1 cellular context compared by ENCODE assay signal in the genomic region with DNA sequence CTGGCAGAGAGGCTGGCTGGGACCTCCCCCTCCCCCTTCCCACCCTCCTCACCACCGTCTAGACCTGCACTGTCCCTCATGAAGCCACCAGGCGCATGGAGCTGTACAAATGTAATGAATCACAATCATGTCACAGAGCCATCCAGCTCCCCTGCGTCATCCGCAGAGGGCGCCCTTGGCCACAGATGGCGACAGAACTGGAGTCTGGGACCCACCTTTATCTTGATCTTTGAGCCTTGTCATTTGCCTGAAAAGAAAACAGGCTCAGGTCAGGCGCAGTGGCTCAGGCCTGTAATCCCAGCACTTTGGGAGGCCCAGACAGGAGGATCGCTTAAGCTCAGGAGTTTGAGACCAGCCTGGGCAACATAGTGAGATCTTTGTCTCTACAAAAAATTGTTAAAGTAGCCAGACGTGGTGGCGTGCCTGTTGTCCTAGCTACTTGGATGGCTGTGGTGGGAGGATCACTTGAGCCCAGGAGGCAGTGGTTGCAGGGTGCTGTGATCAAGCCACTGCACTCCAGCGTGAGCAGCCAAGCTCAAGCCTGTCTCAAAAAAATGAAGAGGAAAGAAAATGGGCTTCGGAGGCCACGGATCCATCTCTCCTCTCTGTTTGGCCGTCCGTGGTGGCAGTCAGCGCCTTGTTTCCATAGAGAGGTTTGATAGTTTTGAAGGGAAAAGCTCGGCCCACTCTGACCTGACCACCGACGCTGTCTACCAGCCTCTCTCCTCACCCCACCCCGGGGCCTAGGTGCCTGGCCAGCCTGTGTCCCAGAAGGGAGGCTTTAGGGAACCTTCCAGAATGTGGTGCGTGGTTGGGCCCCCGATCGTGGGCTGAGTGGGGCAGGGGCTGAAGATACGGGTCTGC.
TF ChIP-seq lines count a peak whose summit lies in the region.

No MANE protein-coding gene starts in this region.

TF ChIP-seq in HepG2, 621 proteins besides CTCF, POLR2A, EP300 and RAD21 (continued from another document and continues in another):
- no peak for TF ChIP-seq DZIP1 (CRISPR knock-in tag; IDR thresholded peaks at IDR 0.05)
- TF ChIP-seq, protein P1, sequence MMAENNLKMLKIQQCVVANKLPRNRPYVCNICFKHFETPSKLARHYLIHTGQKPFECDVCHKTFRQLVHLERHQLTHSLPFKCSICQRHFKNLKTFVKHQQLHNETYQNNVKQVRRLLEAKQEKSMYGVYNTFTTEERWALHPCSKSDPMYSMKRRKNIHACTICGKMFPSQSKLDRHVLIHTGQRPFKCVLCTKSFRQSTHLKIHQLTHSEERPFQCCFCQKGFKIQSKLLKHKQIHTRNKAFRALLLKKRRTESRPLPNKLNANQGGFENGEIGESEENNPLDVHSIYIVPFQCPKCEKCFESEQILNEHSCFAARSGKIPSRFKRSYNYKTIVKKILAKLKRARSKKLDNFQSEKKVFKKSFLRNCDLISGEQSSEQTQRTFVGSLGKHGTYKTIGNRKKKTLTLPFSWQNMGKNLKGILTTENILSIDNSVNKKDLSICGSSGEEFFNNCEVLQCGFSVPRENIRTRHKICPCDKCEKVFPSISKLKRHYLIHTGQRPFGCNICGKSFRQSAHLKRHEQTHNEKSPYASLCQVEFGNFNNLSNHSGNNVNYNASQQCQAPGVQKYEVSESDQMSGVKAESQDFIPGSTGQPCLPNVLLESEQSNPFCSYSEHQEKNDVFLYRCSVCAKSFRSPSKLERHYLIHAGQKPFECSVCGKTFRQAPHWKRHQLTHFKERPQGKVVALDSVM (CRISPR knock-in tag; IDR thresholded peaks at IDR 0.05): peak; percentile 100
- no peak for TF ChIP-seq REST (IDR thresholded peaks at IDR 0.05; ENCODE audit: borderline replicate concordance in 1 of 2, low read depth in 1 of 2, low read length in 2 of 2)
- peak; percentile 66; the same call in 1 of the 2 replicates for TF ChIP-seq YEATS4 (CRISPR knock-in tag; IDR thresholded peaks at IDR 0.05; ENCODE audit: borderline replicate concordance)
- TF ChIP-seq GLI4 (CRISPR knock-in tag; IDR thresholded peaks at IDR 0.05; ENCODE audit: borderline replicate concordance): no peak
- no peak for TF ChIP-seq SETDB1 (CRISPR knock-in tag; IDR thresholded peaks at IDR 0.05; ENCODE audit: borderline replicate concordance)
- no peak for TF ChIP-seq ZBTB46 (CRISPR knock-in tag; IDR thresholded peaks at IDR 0.05; ENCODE audit: borderline replicate concordance)
- peak; percentile 92; the same call in 1 of the 2 replicates for TF ChIP-seq ZNF691 (CRISPR knock-in tag; IDR thresholded peaks at IDR 0.05; ENCODE audit: borderline replicate concordance, low read depth)
- peak; percentile 58 for TF ChIP-seq SALL2 (CRISPR knock-in tag; IDR thresholded peaks at IDR 0.05)
- peak; percentile 96 for TF ChIP-seq MIER3 (CRISPR knock-in tag; IDR thresholded peaks at IDR 0.05; ENCODE audit: borderline replicate concordance)
- no peak for TF ChIP-seq TRIM24 (CRISPR knock-in tag; IDR thresholded peaks at IDR 0.05)
- TF ChIP-seq ZBTB42 (CRISPR knock-in tag; IDR thresholded peaks at IDR 0.05): no peak
- no peak for TF ChIP-seq TCF12 (IDR thresholded peaks at IDR 0.05)
- TF ChIP-seq TCF12 (CRISPR knock-in tag; IDR thresholded peaks at IDR 0.05): peak; percentile 91; the same call in 1 of the 2 replicates
- peak; percentile 44; the same call in 1 of the 2 replicates for TF ChIP-seq HIVEP1 (CRISPR knock-in tag; IDR thresholded peaks at IDR 0.05)
- TF ChIP-seq, protein P2, sequence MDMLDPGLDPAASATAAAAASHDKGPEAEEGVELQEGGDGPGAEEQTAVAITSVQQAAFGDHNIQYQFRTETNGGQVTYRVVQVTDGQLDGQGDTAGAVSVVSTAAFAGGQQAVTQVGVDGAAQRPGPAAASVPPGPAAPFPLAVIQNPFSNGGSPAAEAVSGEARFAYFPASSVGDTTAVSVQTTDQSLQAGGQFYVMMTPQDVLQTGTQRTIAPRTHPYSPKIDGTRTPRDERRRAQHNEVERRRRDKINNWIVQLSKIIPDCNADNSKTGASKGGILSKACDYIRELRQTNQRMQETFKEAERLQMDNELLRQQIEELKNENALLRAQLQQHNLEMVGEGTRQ (IDR thresholded peaks at IDR 0.05; ENCODE audit: low read depth, low read length): no peak
- TF ChIP-seq, protein P2 (CRISPR knock-in tag; IDR thresholded peaks at IDR 0.05; ENCODE audit: borderline replicate concordance): no peak
- peak; percentile 77; the same call in 1 of the 2 replicates for TF ChIP-seq ZNF264 (CRISPR knock-in tag; IDR thresholded peaks at IDR 0.05)
- TF ChIP-seq, protein P3, sequence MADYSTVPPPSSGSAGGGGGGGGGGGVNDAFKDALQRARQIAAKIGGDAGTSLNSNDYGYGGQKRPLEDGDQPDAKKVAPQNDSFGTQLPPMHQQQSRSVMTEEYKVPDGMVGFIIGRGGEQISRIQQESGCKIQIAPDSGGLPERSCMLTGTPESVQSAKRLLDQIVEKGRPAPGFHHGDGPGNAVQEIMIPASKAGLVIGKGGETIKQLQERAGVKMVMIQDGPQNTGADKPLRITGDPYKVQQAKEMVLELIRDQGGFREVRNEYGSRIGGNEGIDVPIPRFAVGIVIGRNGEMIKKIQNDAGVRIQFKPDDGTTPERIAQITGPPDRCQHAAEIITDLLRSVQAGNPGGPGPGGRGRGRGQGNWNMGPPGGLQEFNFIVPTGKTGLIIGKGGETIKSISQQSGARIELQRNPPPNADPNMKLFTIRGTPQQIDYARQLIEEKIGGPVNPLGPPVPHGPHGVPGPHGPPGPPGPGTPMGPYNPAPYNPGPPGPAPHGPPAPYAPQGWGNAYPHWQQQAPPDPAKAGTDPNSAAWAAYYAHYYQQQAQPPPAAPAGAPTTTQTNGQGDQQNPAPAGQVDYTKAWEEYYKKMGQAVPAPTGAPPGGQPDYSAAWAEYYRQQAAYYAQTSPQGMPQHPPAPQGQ (CRISPR knock-in tag; IDR thresholded peaks at IDR 0.05; ENCODE audit: borderline replicate concordance): no peak
- TF ChIP-seq, protein P4, sequence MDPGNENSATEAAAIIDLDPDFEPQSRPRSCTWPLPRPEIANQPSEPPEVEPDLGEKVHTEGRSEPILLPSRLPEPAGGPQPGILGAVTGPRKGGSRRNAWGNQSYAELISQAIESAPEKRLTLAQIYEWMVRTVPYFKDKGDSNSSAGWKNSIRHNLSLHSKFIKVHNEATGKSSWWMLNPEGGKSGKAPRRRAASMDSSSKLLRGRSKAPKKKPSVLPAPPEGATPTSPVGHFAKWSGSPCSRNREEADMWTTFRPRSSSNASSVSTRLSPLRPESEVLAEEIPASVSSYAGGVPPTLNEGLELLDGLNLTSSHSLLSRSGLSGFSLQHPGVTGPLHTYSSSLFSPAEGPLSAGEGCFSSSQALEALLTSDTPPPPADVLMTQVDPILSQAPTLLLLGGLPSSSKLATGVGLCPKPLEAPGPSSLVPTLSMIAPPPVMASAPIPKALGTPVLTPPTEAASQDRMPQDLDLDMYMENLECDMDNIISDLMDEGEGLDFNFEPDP (CRISPR knock-in tag; conservative IDR thresholded peaks at IDR 0.05): no peak
- TF ChIP-seq ZNF549 (CRISPR knock-in tag; IDR thresholded peaks at IDR 0.05): no peak
- no peak for TF ChIP-seq ZNF660 (CRISPR knock-in tag; IDR thresholded peaks at IDR 0.05; ENCODE audit: borderline replicate concordance, low read depth)
- TF ChIP-seq, protein P5, sequence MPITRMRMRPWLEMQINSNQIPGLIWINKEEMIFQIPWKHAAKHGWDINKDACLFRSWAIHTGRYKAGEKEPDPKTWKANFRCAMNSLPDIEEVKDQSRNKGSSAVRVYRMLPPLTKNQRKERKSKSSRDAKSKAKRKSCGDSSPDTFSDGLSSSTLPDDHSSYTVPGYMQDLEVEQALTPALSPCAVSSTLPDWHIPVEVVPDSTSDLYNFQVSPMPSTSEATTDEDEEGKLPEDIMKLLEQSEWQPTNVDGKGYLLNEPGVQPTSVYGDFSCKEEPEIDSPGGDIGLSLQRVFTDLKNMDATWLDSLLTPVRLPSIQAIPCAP (CRISPR knock-in tag; IDR thresholded peaks at IDR 0.05; ENCODE audit: low read depth): no peak; the same call in 1 of the 2 replicates
- no peak for TF ChIP-seq ZNF564 (CRISPR knock-in tag; IDR thresholded peaks at IDR 0.05)
- TF ChIP-seq ZNF263 (CRISPR knock-in tag; IDR thresholded peaks at IDR 0.05): peak; percentile 67; the same call in 1 of the 2 replicates
- peak; percentile 62; the same call in 1 of the 2 replicates for TF ChIP-seq ELF3 (CRISPR knock-in tag; IDR thresholded peaks at IDR 0.05)
- TF ChIP-seq ZNF543 (CRISPR knock-in tag; IDR thresholded peaks at IDR 0.05): 0 out of 2 replicates have a peak, but pooled peaks have one; percentile 39
- no peak for TF ChIP-seq POLR2G (IDR thresholded peaks at IDR 0.05; ENCODE audit: low read depth, low read length)
- TF ChIP-seq ZIK1 (CRISPR knock-in tag; IDR thresholded peaks at IDR 0.05; ENCODE audit: borderline replicate concordance, low read depth): peak; percentile 92; the same call in 1 of the 2 replicates
- peak; percentile 73 for TF ChIP-seq ZNF777 (CRISPR knock-in tag; IDR thresholded peaks at IDR 0.05)
- TF ChIP-seq ZNF552 (CRISPR knock-in tag; IDR thresholded peaks at IDR 0.05; ENCODE audit: borderline replicate concordance): peak; percentile 34; the same call in 1 of the 2 replicates
- TF ChIP-seq NR3C1 (CRISPR knock-in tag; IDR thresholded peaks at IDR 0.05): no peak
- TF ChIP-seq, protein P6, sequence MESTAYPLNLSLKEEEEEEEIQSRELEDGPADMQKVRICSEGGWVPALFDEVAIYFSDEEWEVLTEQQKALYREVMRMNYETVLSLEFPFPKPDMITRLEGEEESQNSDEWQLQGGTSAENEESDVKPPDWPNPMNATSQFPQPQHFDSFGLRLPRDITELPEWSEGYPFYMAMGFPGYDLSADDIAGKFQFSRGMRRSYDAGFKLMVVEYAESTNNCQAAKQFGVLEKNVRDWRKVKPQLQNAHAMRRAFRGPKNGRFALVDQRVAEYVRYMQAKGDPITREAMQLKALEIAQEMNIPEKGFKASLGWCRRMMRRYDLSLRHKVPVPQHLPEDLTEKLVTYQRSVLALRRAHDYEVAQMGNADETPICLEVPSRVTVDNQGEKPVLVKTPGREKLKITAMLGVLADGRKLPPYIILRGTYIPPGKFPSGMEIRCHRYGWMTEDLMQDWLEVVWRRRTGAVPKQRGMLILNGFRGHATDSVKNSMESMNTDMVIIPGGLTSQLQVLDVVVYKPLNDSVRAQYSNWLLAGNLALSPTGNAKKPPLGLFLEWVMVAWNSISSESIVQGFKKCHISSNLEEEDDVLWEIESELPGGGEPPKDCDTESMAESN (CRISPR knock-in tag; conservative IDR thresholded peaks at IDR 0.05): peak; percentile 90
- no peak for TF ChIP-seq BRD4 (CRISPR knock-in tag; IDR thresholded peaks at IDR 0.05)
